25 cellular contexts compared by ENCODE assay signal in the genomic region with DNA sequence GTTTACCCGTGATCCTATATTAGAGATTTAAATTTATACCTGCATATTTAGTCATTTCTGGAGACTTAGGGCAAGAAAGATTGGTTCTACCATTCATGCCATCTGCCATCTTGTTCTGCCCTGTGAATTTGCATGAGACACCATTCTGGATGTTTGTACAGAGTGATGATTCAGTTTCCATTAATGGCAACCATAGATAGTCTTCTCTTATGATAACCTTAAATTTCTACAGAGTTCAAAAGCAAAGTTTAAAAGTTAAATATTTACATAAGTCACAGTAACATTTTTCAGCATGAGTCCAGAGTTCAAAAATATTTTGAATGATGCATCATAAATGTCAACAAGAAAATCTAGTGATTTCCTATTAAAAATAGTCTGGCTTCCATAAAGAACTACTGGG. TPM values are rescaled to one million over a fixed set of nuclear protein-coding genes. Genes with fewer than 3 reads are reported as not detected.
DNase-seq lines count a peak whose midpoint lies in the region; ATAC-seq and TF ChIP-seq lines count a peak whose summit lies in the region.
"Had no signal": no experiment of that assay in that cellular context is flagged by ENCODE, and none has a peak within 500 bp of the region (broad histone marks: within the 10 kb centered on the region; RNA-seq: fewer than 3 reads in every experiment).

No MANE protein-coding gene starts in this region.

- H3K27me3 Mint-ChIP-seq in T-helper 17 cell, result no peaks in the 10 kb centered on the region
- no peaks in the 10 kb centered on the region for H3K27me3 Mint-ChIP-seq in glutamatergic neuron (ENCODE audit: unreplicated experiment)
- H3K27me3 Mint-ChIP-seq: stimulated activated naive CD8-positive, alpha-beta T cell treated with anti-CD3 and anti-CD28 coated beads, Interleukin-15, Interleukin-2, amounts not matched to agents 100 ng/mL and 50 ng/mL, for 24 hours; type B pancreatic cell had no signal

- H3K4me3 ChIP-seq in hepatocyte (no peak overlapping the region), skeletal muscle satellite cell (ENCODE audit: low read length) (no peak overlapping the region), BE2C (ENCODE audit: low read depth, low read length) (no peak overlapping the region), heart left ventricle (no peak overlapping the region)
- H3K4me3 ChIP-seq: esophagus squamous epithelium, lower lobe of right lung, MG63, ovary, sigmoid colon had no signal

- H3K36me3 Mint-ChIP-seq in T-helper 17 cell (ENCODE audit: low read depth), result no peaks in the 10 kb centered on the region
- H3K36me3 Mint-ChIP-seq in glutamatergic neuron (ENCODE audit: unreplicated experiment), result peaks cover 15% of the 10 kb centered on the region

- no peaks in the 10 kb centered on the region for H4K20me1 ChIP-seq in hepatocyte (ENCODE audit: insufficient read depth, poor library complexity, severe bottlenecking)

- peaks cover 54% of the 10 kb centered on the region for H3K4me1 Mint-ChIP-seq in T-helper 17 cell
- peaks cover 8% of the 10 kb centered on the region for H3K4me1 Mint-ChIP-seq in glutamatergic neuron (ENCODE audit: low read depth, unreplicated experiment)
- H3K4me1 Mint-ChIP-seq: H9 had no signal

- 100% methylated on average over 1 of the region's 1 CpG for WGBS in hepatocyte (ENCODE audit: low lambda C conversion rate, missing lambda C conversion rate)
- WGBS in heart left ventricle, 4 donors, result 87 to 94% (median 89%) methylated on average over 1 of the region's 1 CpG

- H2AFZ ChIP-seq in hepatocyte, result no peak overlapping the region

- H3K79me2 ChIP-seq in hepatocyte, result no peaks in the 10 kb centered on the region

- DNase-seq in DMS53 (lab: John Stamatoyannopoulos, UW), result peak; percentile 49
- DNase-seq in T-helper 17 cell, result no peak
- no peak for DNase-seq in hepatocyte (ENCODE audit: low spot score)
- DNase-seq in central memory CD4-positive, alpha-beta T cell, result no peak
- no peak for DNase-seq in BE2C
- DNase-seq in heart left ventricle, result no peak
- DNase-seq in glutamatergic neuron, result no peak
- DNase-seq: activated CD4-positive, alpha-beta T cell treated with anti-CD3 and anti-CD28 coated beads for 1 hour; caudate nucleus; esophagus squamous epithelium; H9; head of caudate nucleus; lower lobe of right lung; NCI-H146; NCI-H82; OCI-M1; ovary; SHP77 treated with DMSO at 0.1 percent for 48 hours; sigmoid colon; stimulated activated CD4-positive, alpha-beta T cell treated with anti-CD3 and anti-CD28 coated beads, Interleukin-2, amount 100 ng/mL, for 24 hours had no signal

- ATAC-seq in T-helper 17 cell (no peak), heart left ventricle (no peak)
- ATAC-seq: lower lobe of right lung had no signal

- H3K9me3 Mint-ChIP-seq in glutamatergic neuron (ENCODE audit: unreplicated experiment), result peaks cover 6% of the 10 kb centered on the region

- TF ChIP-seq CTCF in hepatocyte (IDR thresholded peaks at IDR 0.05; ENCODE audit: poor library complexity) (no peak), BE2C (IDR thresholded peaks at IDR 0.05; ENCODE audit: low read depth, low read length) (no peak), heart left ventricle (IDR thresholded peaks at IDR 0.05) (no peak), glutamatergic neuron (IDR thresholded peaks at IDR 0.05; ENCODE audit: partially characterized antibody, unreplicated experiment) (no peak)

- H3K4me2 ChIP-seq in hepatocyte (no peak overlapping the region), skeletal muscle satellite cell (ENCODE audit: low read length) (peak overlapping the region; percentile 59)

- H3K4me1 ChIP-seq in hepatocyte (ENCODE audit: insufficient read depth) (peaks cover 15% of the 10 kb centered on the region), skeletal muscle satellite cell (ENCODE audit: control insufficient read depth, insufficient read depth, low read length) (peaks cover 69% of the 10 kb centered on the region), BE2C (no peaks in the 10 kb centered on the region; the same call in 1 of the 2 replicates), heart left ventricle (peaks cover 0 to 69% (median 36%) of the 10 kb centered on the region in 12 donors)

- no peaks in the 10 kb centered on the region for H3K9me2 ChIP-seq in hepatocyte (replicated peaks; ENCODE audit: insufficient read depth)

- no peak for TF ChIP-seq POLR2A in heart left ventricle (IDR thresholded peaks at IDR 0.05)

- H3K36me3 ChIP-seq in hepatocyte (replicated peaks; ENCODE audit: insufficient read depth, low read depth) (no peaks in the 10 kb centered on the region), skeletal muscle satellite cell (ENCODE audit: insufficient read depth, low read length) (no peaks in the 10 kb centered on the region), BE2C (peaks cover 22% of the 10 kb centered on the region), heart left ventricle (no peaks in the 10 kb centered on the region)
- H3K36me3 ChIP-seq: esophagus squamous epithelium, lower lobe of right lung, MG63, ovary, sigmoid colon had no signal

- H3K27ac Mint-ChIP-seq in T-helper 17 cell, result peak overlapping the region; percentile 89
- H3K27ac Mint-ChIP-seq in glutamatergic neuron (ENCODE audit: unreplicated experiment), result no peak overlapping the region
- H3K27ac Mint-ChIP-seq: activated T-helper 2 cell treated with anti-CD3 and anti-CD28 coated beads, Interferon-gamma antibody, Interleukin-2, Interleukin-4, amounts not matched to agents 10 μg/mL and 5 μg/mL and 100 μg/mL, durations not matched to agents 14 hours and 24 hours and 36 hours; H9; stimulated activated naive CD8-positive, alpha-beta T cell treated with anti-CD3 and anti-CD28 coated beads, Interleukin-15, Interleukin-2, amounts not matched to agents 100 ng/mL and 50 ng/mL, for 24 hours; type B pancreatic cell had no signal

- H3K9me3 ChIP-seq in T-helper 17 cell (ENCODE audit: control insufficient read depth, low read length, poor library complexity, severe bottlenecking) (no peaks in the 10 kb centered on the region), hepatocyte (ENCODE audit: low read depth) (no peaks in the 10 kb centered on the region), skeletal muscle satellite cell (replicated peaks; ENCODE audit: low read length) (no peaks in the 10 kb centered on the region), BE2C (no peaks in the 10 kb centered on the region; the same call in 1 of the 2 replicates), heart left ventricle (no peaks in the 10 kb centered on the region)
- H3K9me3 ChIP-seq: esophagus squamous epithelium, lower lobe of right lung, ovary, sigmoid colon had no signal

- H3K27me3 ChIP-seq in hepatocyte, result no peaks in the 10 kb centered on the region
- H3K27me3 ChIP-seq in skeletal muscle satellite cell (ENCODE audit: control insufficient read depth, insufficient read depth, low read length), result no peaks in the 10 kb centered on the region
- no peaks in the 10 kb centered on the region for H3K27me3 ChIP-seq in BE2C
- H3K27me3 ChIP-seq in heart left ventricle, result no peaks in the 10 kb centered on the region
- H3K27me3 ChIP-seq: esophagus squamous epithelium, MG63, ovary, sigmoid colon had no signal

- H3K27ac ChIP-seq in hepatocyte (peak overlapping the region; percentile 47), heart left ventricle (peak overlapping the region in 4 of 12 donors; percentile 5 to 60 (median 38))
- H3K27ac ChIP-seq: lower lobe of right lung, ovary had no signal

- H3K4me3 Mint-ChIP-seq in T-helper 17 cell (peak overlapping the region; percentile 26), glutamatergic neuron (ENCODE audit: unreplicated experiment) (no peak overlapping the region)
- H3K4me3 Mint-ChIP-seq: H9; stimulated activated naive CD8-positive, alpha-beta T cell treated with anti-CD3 and anti-CD28 coated beads, Interleukin-15, Interleukin-2, amounts not matched to agents 100 ng/mL and 50 ng/mL, for 24 hours; type B pancreatic cell had no signal

- peak overlapping the region; percentile 63 for H3K9ac ChIP-seq in skeletal muscle satellite cell (ENCODE audit: low read depth, low read length)

- intact Hi-C loops in heart left ventricle (cut with DNase I), result loop anchor here in 1 of 10 donors (10.0 kb wide), 1 partner anchor 90 kb away; no protein-coding TSS in a partner anchor

RNA-seq across cellular contexts. Expression of a gene that starts 23.2 kb away (rescaled TPM):
- total RNA-seq in T-helper 17 cell (10 to 100 TPM; 19.1 to 23.1 TPM), hepatocyte (12.4 and 20.5 TPM in 2 replicates), heart left ventricle (10 to 100 TPM in 3 of 9 donors, 1 to 10 TPM in 6; 4.0 to 12.1 (median 8.0) TPM), glutamatergic neuron (ENCODE audit: unreplicated experiment) (37.4 TPM)
- polyA plus RNA-seq in hepatocyte (6.7 and 7.2 TPM in 2 replicates), heart left ventricle (1 to 10 TPM; 2.5 to 3.1 TPM)
- 14.0 and 16.7 TPM in 2 replicates for total RNA-seq in skeletal muscle satellite cell (2012; rRNA removed)
- polyA plus RNA-seq in BE2C (2012; ENCODE audit: insufficient read depth, insufficient read length, low read depth), result 42.4 TPM
